14 cellular contexts compared by ENCODE assay signal in the genomic region with DNA sequence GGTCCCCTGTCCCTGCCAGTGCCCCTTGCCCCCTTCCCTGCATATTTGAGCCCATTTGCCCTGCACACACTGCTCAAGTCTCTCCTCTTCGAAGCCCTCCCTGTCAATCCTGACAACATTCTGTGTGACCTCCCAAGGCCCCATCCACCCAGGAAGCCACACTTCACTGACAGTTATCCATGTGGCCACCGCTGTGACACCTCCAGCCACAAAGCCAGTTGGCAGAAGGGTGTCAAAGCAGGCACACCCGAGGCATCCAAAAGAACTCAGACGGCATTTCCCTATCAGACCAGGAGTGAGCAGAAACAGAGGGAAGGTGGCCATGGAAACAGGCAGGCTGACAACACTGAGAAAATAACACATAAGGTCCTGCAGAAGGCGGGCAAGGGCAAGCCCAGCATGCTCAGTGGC. TPM values are rescaled to one million over a fixed set of nuclear protein-coding genes. Genes with fewer than 3 reads are reported as not detected.
DNase-seq lines count a peak whose midpoint lies in the region; ATAC-seq, FAIRE-seq and TF ChIP-seq lines count a peak whose summit lies in the region.
"Had no signal": no experiment of that assay in that cellular context is flagged by ENCODE, and none has a peak within 500 bp of the region (broad histone marks: within the 10 kb centered on the region; RNA-seq: fewer than 3 reads in every experiment).

No MANE protein-coding gene starts in this region.

- peak overlapping the region; percentile 53 for H3K4me3 Mint-ChIP-seq in activated naive CD4-positive, alpha-beta T cell treated with anti-CD3 and anti-CD28 coated beads, Interleukin-2, amount 50 U/mL, for 24 hours
- no peak overlapping the region for H3K4me3 Mint-ChIP-seq in activated naive CD4-positive, alpha-beta T cell treated with anti-CD3 and anti-CD28 coated beads, Interleukin-2, amount 10 ng/mL, durations not matched to agents 7 days and 5 days
- no peak overlapping the region for H3K4me3 Mint-ChIP-seq in activated T-helper 1 cell treated with anti-CD3 and anti-CD28 coated beads, Interleukin-12 subunit alpha, Interleukin-12 subunit beta, Interleukin-2, Interleukin-4 antibody, amounts not matched to agents 30 ng/mL and 10 ng/mL and 1 ng/mL, durations not matched to agents 14 hours and 24 hours and 36 hours
- peak overlapping the region in 7 of 8 donors; percentile 9 to 86 (median 71) for H3K4me3 Mint-ChIP-seq in naive B cell

- peaks cover 5% of the 10 kb centered on the region for H3K36me3 Mint-ChIP-seq in activated naive CD4-positive, alpha-beta T cell treated with anti-CD3 and anti-CD28 coated beads, Interleukin-2, amount 50 U/mL, for 24 hours
- H3K36me3 Mint-ChIP-seq in activated naive CD4-positive, alpha-beta T cell treated with anti-CD3 and anti-CD28 coated beads, Interleukin-2, amount 10 ng/mL, durations not matched to agents 7 days and 5 days, result peaks cover 43% of the 10 kb centered on the region
- H3K36me3 Mint-ChIP-seq in activated T-helper 1 cell treated with anti-CD3 and anti-CD28 coated beads, Interleukin-12 subunit alpha, Interleukin-12 subunit beta, Interleukin-2, Interleukin-4 antibody, amounts not matched to agents 30 ng/mL and 10 ng/mL and 1 ng/mL, durations not matched to agents 14 hours and 24 hours and 36 hours (ENCODE audit: low read depth), result peaks cover 28% of the 10 kb centered on the region
- peaks cover 16 to 26% of the 10 kb centered on the region in 2 donors for H3K36me3 Mint-ChIP-seq in naive B cell

- no peak overlapping the region for H3K27ac ChIP-seq in WERI-Rb-1

- H3K27ac Mint-ChIP-seq in activated naive CD4-positive, alpha-beta T cell treated with anti-CD3 and anti-CD28 coated beads, Interleukin-2, amount 50 U/mL, for 24 hours, result peak overlapping the region; percentile 57
- H3K27ac Mint-ChIP-seq in activated naive CD4-positive, alpha-beta T cell treated with anti-CD3 and anti-CD28 coated beads, Interleukin-2, amount 10 ng/mL, durations not matched to agents 7 days and 5 days, result no peak overlapping the region
- H3K27ac Mint-ChIP-seq in activated T-helper 1 cell treated with anti-CD3 and anti-CD28 coated beads, Interleukin-12 subunit alpha, Interleukin-12 subunit beta, Interleukin-2, Interleukin-4 antibody, amounts not matched to agents 30 ng/mL and 10 ng/mL and 1 ng/mL, durations not matched to agents 14 hours and 24 hours and 36 hours, result peak overlapping the region; percentile 9
- H3K27ac Mint-ChIP-seq in naive B cell, result peak overlapping the region; percentile 72 to 98 (median 96)

- CTCF ChIA-PET in activated naive CD4-positive, alpha-beta T cell treated with anti-CD3 and anti-CD28 coated beads, Interleukin-2, amount 10 ng/mL, durations not matched to agents 7 days and 5 days (lab: Charles Lee), result no interaction called here

- no peak for DNase-seq in activated naive CD4-positive, alpha-beta T cell treated with anti-CD3 and anti-CD28 coated beads, Interleukin-2, amount 10 ng/mL, durations not matched to agents 7 days and 5 days
- no peak for DNase-seq in activated T-helper 1 cell treated with anti-CD3 and anti-CD28 coated beads, Interleukin-12 subunit alpha, Interleukin-12 subunit beta, Interleukin-2, Interleukin-4 antibody, amounts not matched to agents 30 ng/mL and 10 ng/mL and 1 ng/mL, durations not matched to agents 14 hours and 24 hours and 36 hours (ENCODE audit: low spot score)
- no peak for DNase-seq in naive B cell
- DNase-seq in urothelium cell line (ENCODE audit: low spot score), result no peak
- no peak for DNase-seq in WERI-Rb-1
- DNase-seq: dermis blood vessel endothelial cell, NCI-H187 treated with DMSO at 0.1 percent for 48 hours, NCI-H774, tibial artery had no signal

- no peaks in the 10 kb centered on the region for H3K9me3 Mint-ChIP-seq in activated naive CD4-positive, alpha-beta T cell treated with anti-CD3 and anti-CD28 coated beads, Interleukin-2, amount 50 U/mL, for 24 hours
- H3K9me3 Mint-ChIP-seq in activated naive CD4-positive, alpha-beta T cell treated with anti-CD3 and anti-CD28 coated beads, Interleukin-2, amount 10 ng/mL, durations not matched to agents 7 days and 5 days, result no peaks in the 10 kb centered on the region
- H3K9me3 Mint-ChIP-seq in activated T-helper 1 cell treated with anti-CD3 and anti-CD28 coated beads, Interleukin-12 subunit alpha, Interleukin-12 subunit beta, Interleukin-2, Interleukin-4 antibody, amounts not matched to agents 30 ng/mL and 10 ng/mL and 1 ng/mL, durations not matched to agents 14 hours and 24 hours and 36 hours, result no peaks in the 10 kb centered on the region
- H3K9me3 Mint-ChIP-seq in naive B cell, result no peaks in the 10 kb centered on the region

- FAIRE-seq in urothelium cell line (lab: Jason Lieb, UNC), result peak; percentile 61
- FAIRE-seq: astrocyte had no signal

- TF ChIP-seq CTCF in WERI-Rb-1 (IDR thresholded peaks at IDR 0.05; ENCODE audit: low read depth, low read length), result no peak

- H3K27me3 Mint-ChIP-seq in activated naive CD4-positive, alpha-beta T cell treated with anti-CD3 and anti-CD28 coated beads, Interleukin-2, amount 50 U/mL, for 24 hours, result no peaks in the 10 kb centered on the region
- no peaks in the 10 kb centered on the region for H3K27me3 Mint-ChIP-seq in activated naive CD4-positive, alpha-beta T cell treated with anti-CD3 and anti-CD28 coated beads, Interleukin-2, amount 10 ng/mL, durations not matched to agents 7 days and 5 days
- no peaks in the 10 kb centered on the region for H3K27me3 Mint-ChIP-seq in activated T-helper 1 cell treated with anti-CD3 and anti-CD28 coated beads, Interleukin-12 subunit alpha, Interleukin-12 subunit beta, Interleukin-2, Interleukin-4 antibody, amounts not matched to agents 30 ng/mL and 10 ng/mL and 1 ng/mL, durations not matched to agents 14 hours and 24 hours and 36 hours (ENCODE audit: insufficient read depth)
- no peaks in the 10 kb centered on the region for H3K27me3 Mint-ChIP-seq in naive B cell

- H3K4me1 Mint-ChIP-seq in activated naive CD4-positive, alpha-beta T cell treated with anti-CD3 and anti-CD28 coated beads, Interleukin-2, amount 50 U/mL, for 24 hours, result peaks cover 24% of the 10 kb centered on the region
- H3K4me1 Mint-ChIP-seq in activated naive CD4-positive, alpha-beta T cell treated with anti-CD3 and anti-CD28 coated beads, Interleukin-2, amount 10 ng/mL, durations not matched to agents 7 days and 5 days, result peaks cover 21% of the 10 kb centered on the region
- H3K4me1 Mint-ChIP-seq in activated T-helper 1 cell treated with anti-CD3 and anti-CD28 coated beads, Interleukin-12 subunit alpha, Interleukin-12 subunit beta, Interleukin-2, Interleukin-4 antibody, amounts not matched to agents 30 ng/mL and 10 ng/mL and 1 ng/mL, durations not matched to agents 14 hours and 24 hours and 36 hours (ENCODE audit: low read depth), result peaks cover 19% of the 10 kb centered on the region
- peaks cover 38 to 81% (median 75%) of the 10 kb centered on the region in 3 donors for H3K4me1 Mint-ChIP-seq in naive B cell

- H3K9me3 ChIP-seq in WERI-Rb-1 (ENCODE audit: severe bottlenecking), result no peaks in the 10 kb centered on the region
- H3K9me3 ChIP-seq: tibial artery had no signal

- no peaks in the 10 kb centered on the region for H3K27me3 ChIP-seq in WERI-Rb-1 (ENCODE audit: insufficient read depth, low read depth, severe bottlenecking)
- H3K27me3 ChIP-seq: tibial artery had no signal

- peaks cover 56% of the 10 kb centered on the region for H3K36me3 ChIP-seq in WERI-Rb-1

- no peak overlapping the region for H3K4me3 ChIP-seq in WERI-Rb-1 (ENCODE audit: low read depth, low read length)
- H3K4me3 ChIP-seq: tibial artery had no signal

- intact Hi-C loops in activated T-helper 1 cell treated with anti-CD3 and anti-CD28 coated beads, Interleukin-12 subunit alpha, Interleukin-12 subunit beta, Interleukin-2, Interleukin-4 antibody, amounts not matched to agents 30 ng/mL and 10 ng/mL and 1 ng/mL, durations not matched to agents 14 hours and 24 hours and 36 hours (cut with micrococcal nuclease), result no loop called here

- ATAC-seq in naive B cell (ENCODE audit: low read depth in 2 of 2), result no peak
- no peak for ATAC-seq in HG02973 (IDR thresholded peaks at IDR 0.05; ENCODE audit: unreplicated experiment)
- no peak for ATAC-seq in HG03280 (IDR thresholded peaks at IDR 0.05; ENCODE audit: unreplicated experiment)

RNA-seq across cellular contexts. Expression of gene POLM, which starts 4.6 kb away (rescaled TPM):
- total RNA-seq in activated T-helper 1 cell treated with anti-CD3 and anti-CD28 coated beads, Interleukin-12 subunit alpha, Interleukin-12 subunit beta, Interleukin-2, Interleukin-4 antibody, amounts not matched to agents 30 ng/mL and 10 ng/mL and 1 ng/mL, durations not matched to agents 14 hours and 24 hours and 36 hours, result 36.9 and 41.7 TPM in 2 replicates
- 10 to 100 TPM; 26.3 to 53.0 (median 31.4) TPM for polyA plus RNA-seq in naive B cell (ENCODE audit: low read depth in 6 of 6)

RNA-seq across cellular contexts. Expression of gene PGAM2, which starts 12.3 kb away (rescaled TPM):
- 0.42 and 0.78 TPM in 2 replicates for total RNA-seq in activated T-helper 1 cell treated with anti-CD3 and anti-CD28 coated beads, Interleukin-12 subunit alpha, Interleukin-12 subunit beta, Interleukin-2, Interleukin-4 antibody, amounts not matched to agents 30 ng/mL and 10 ng/mL and 1 ng/mL, durations not matched to agents 14 hours and 24 hours and 36 hours
- not detected for polyA plus RNA-seq in naive B cell (ENCODE audit: low read depth in 6 of 6)
- total RNA-seq: H4 had no signal

RNA-seq across cellular contexts. Expression of gene AEBP1, which starts 26.5 kb away (rescaled TPM):
- total RNA-seq in activated T-helper 1 cell treated with anti-CD3 and anti-CD28 coated beads, Interleukin-12 subunit alpha, Interleukin-12 subunit beta, Interleukin-2, Interleukin-4 antibody, amounts not matched to agents 30 ng/mL and 10 ng/mL and 1 ng/mL, durations not matched to agents 14 hours and 24 hours and 36 hours, result 17.0 and 17.2 TPM in 2 replicates
- 10 to 100 TPM in 1 of 6 donors, 1 to 10 TPM in 5; 1.9 to 18.5 (median 4.1) TPM for polyA plus RNA-seq in naive B cell (ENCODE audit: low read depth in 6 of 6)

RNA-seq across cellular contexts. Expression of gene DBNL, which starts 33.2 kb away (rescaled TPM):
- 140 TPM in 2 replicates for total RNA-seq in activated T-helper 1 cell treated with anti-CD3 and anti-CD28 coated beads, Interleukin-12 subunit alpha, Interleukin-12 subunit beta, Interleukin-2, Interleukin-4 antibody, amounts not matched to agents 30 ng/mL and 10 ng/mL and 1 ng/mL, durations not matched to agents 14 hours and 24 hours and 36 hours
- polyA plus RNA-seq in naive B cell (ENCODE audit: low read depth in 6 of 6), result 100 to 1,000 TPM; 226 to 512 (median 348) TPM

RNA-seq across cellular contexts. Expression of gene POLD2, which starts 45.7 kb away (rescaled TPM):
- 234 and 250 TPM in 2 replicates for total RNA-seq in activated T-helper 1 cell treated with anti-CD3 and anti-CD28 coated beads, Interleukin-12 subunit alpha, Interleukin-12 subunit beta, Interleukin-2, Interleukin-4 antibody, amounts not matched to agents 30 ng/mL and 10 ng/mL and 1 ng/mL, durations not matched to agents 14 hours and 24 hours and 36 hours
- 100 to 1,000 TPM in 2 of 6 donors, 10 to 100 TPM in 4; 80.6 to 128 (median 88.6) TPM for polyA plus RNA-seq in naive B cell (ENCODE audit: low read depth in 6 of 6)

Comparison
In these comparisons a context has a peak if more than half of its experiments do, and no peak if none do; other contexts are left out.
1. H3K4me3 Mint-ChIP-seq: peak in activated naive CD4-positive, alpha-beta T cell treated with anti-CD3 and anti-CD28 coated beads, Interleukin-2, amount 50 U/mL, for 24 hours (single experiment) and naive B cell (7 of 8); none in activated naive CD4-positive, alpha-beta T cell treated with anti-CD3 and anti-CD28 coated beads, Interleukin-2, amount 10 ng/mL, durations not matched to agents 7 days and 5 days (single experiment) and activated T-helper 1 cell treated with anti-CD3 and anti-CD28 coated beads, Interleukin-12 subunit alpha, Interleukin-12 subunit beta, Interleukin-2, Interleukin-4 antibody, amounts not matched to agents 30 ng/mL and 10 ng/mL and 1 ng/mL, durations not matched to agents 14 hours and 24 hours and 36 hours (single experiment).